In genomic region chr19:33300016-33300981, GRCh38 we compare ENCODE assay signal across 1 cellular context.
TF ChIP-seq lines count a peak whose summit lies in the region.

No MANE protein-coding gene starts in this region.

TF ChIP-seq in H1, 55 proteins besides CTCF, POLR2A, EP300 and RAD21 (continued from another document):
- TF ChIP-seq CBX5 (IDR thresholded peaks at IDR 0.05; ENCODE audit: low read depth, low read length), result no peak
- TF ChIP-seq CHD1 (IDR thresholded peaks at IDR 0.05; ENCODE audit: low read depth, low read length), result no peak
- TF ChIP-seq RXRA (IDR thresholded peaks at IDR 0.05; ENCODE audit: insufficient read depth, low read depth, low read length), result no peak
